ENCODE assay signal across 2 cellular contexts in genomic region chr6:1645466-1646185, GRCh38.
TF ChIP-seq lines count a peak whose summit lies in the region.

No MANE protein-coding gene starts in this region.

TF ChIP-seq in IMR-90, 13 proteins besides CTCF, POLR2A, EP300 and RAD21:
- TF ChIP-seq USF2 (IDR thresholded peaks at IDR 0.05; ENCODE audit: low read depth, low read length) (no peak), CEBPB (IDR thresholded peaks at IDR 0.05; ENCODE audit: low read depth, low read length) (no peak), SMC3 (IDR thresholded peaks at IDR 0.05; ENCODE audit: low read depth, low read length) (no peak), CHD1 (IDR thresholded peaks at IDR 0.05; ENCODE audit: low read depth, low read length) (no peak), MXI1 (IDR thresholded peaks at IDR 0.05; ENCODE audit: borderline replicate concordance, low read depth, low read length) (no peak), MAFK (IDR thresholded peaks at IDR 0.05; ENCODE audit: low read depth, low read length) (no peak), FOS (IDR thresholded peaks at IDR 0.05; ENCODE audit: low read depth, low read length) (no peak), RFX5 (IDR thresholded peaks at IDR 0.05; ENCODE audit: low read depth, low read length) (no peak), ELK1 (IDR thresholded peaks at IDR 0.05; ENCODE audit: borderline replicate concordance, low read depth, low read length) (no peak), MAZ (IDR thresholded peaks at IDR 0.05; ENCODE audit: borderline replicate concordance, low read depth, low read length) (no peak), BHLHE40 (IDR thresholded peaks at IDR 0.05; ENCODE audit: low read depth, low read length) (no peak)

TF ChIP-seq in SK-N-SH, 30 proteins besides CTCF, POLR2A, EP300 and RAD21:
- TF ChIP-seq TEAD4 (IDR thresholded peaks at IDR 0.05; ENCODE audit: borderline replicate concordance, insufficient read depth) (no peak), IRF3 (IDR thresholded peaks at IDR 0.05; ENCODE audit: low read depth, low read length) (no peak)
TF ChIP-seq in SK-N-SH: peak in this region for 0.
